ENCODE assay signal across 22 cellular contexts in genomic region chr17:51353296-51353695, GRCh38.
DNase-seq lines count a peak whose midpoint lies in the region; ATAC-seq, FAIRE-seq and TF ChIP-seq lines count a peak whose summit lies in the region.
"Had no signal": no experiment of that assay in that cellular context is flagged by ENCODE, and none has a peak within 500 bp of the region (broad histone marks: within the 10 kb centered on the region; RNA-seq: fewer than 3 reads in every experiment).

No MANE protein-coding gene starts in this region.

- intact Hi-C loops in dendritic cell treated with granulocyte-macrophage colony-stimulating factor and Interleukin-4, amounts not matched to agents 40 ng/mL and 50 ng/mL, for 4 days (cut with micrococcal nuclease): no loop called here

- H3K4me2 ChIP-seq in hepatocyte: no peak overlapping the region
- H3K4me2 ChIP-seq: A549 had no signal

- TF ChIP-seq CTCF in hepatocyte (IDR thresholded peaks at IDR 0.05; ENCODE audit: poor library complexity) (no peak), progenitor cell of endocrine pancreas (IDR thresholded peaks at IDR 0.05; ENCODE audit: unreplicated experiment) (no peak)

- WGBS in hepatocyte (ENCODE audit: low lambda C conversion rate, missing lambda C conversion rate): 66% methylated on average over 4 of the region's 4 CpGs

- no peak for FAIRE-seq in HTR-8/SVneo (lab: Jason Lieb, UNC)
- FAIRE-seq: D721Med, G401.6, GM12891, GM19239, H54 had no signal

- H3K9me3 ChIP-seq in hepatocyte (ENCODE audit: low read depth): no peaks in the 10 kb centered on the region
- H3K9me3 ChIP-seq: BE2C had no signal

- H3K27ac ChIP-seq in hepatocyte: no peak overlapping the region
- H3K27ac ChIP-seq: A549, C4-2B had no signal

- no peaks in the 10 kb centered on the region for H4K20me1 ChIP-seq in hepatocyte (ENCODE audit: insufficient read depth, poor library complexity, severe bottlenecking)

- H3K27me3 ChIP-seq in hepatocyte: no peaks in the 10 kb centered on the region
- H3K27me3 ChIP-seq: BE2C had no signal

- no peak for ATAC-seq in GM21447 (IDR thresholded peaks at IDR 0.05; ENCODE audit: unreplicated experiment)
- ATAC-seq: A549; CD8-positive, alpha-beta T cell; HCT116 had no signal

- peaks cover 33% of the 10 kb centered on the region for H3K4me1 Mint-ChIP-seq in dendritic cell treated with granulocyte-macrophage colony-stimulating factor and Interleukin-4, amounts not matched to agents 40 ng/mL and 50 ng/mL, for 4 days (ENCODE audit: low read depth)
- no peaks in the 10 kb centered on the region for H3K4me1 Mint-ChIP-seq in progenitor cell of endocrine pancreas (ENCODE audit: low read depth)
- H3K4me1 Mint-ChIP-seq: IgD-negative memory B cell had no signal

- no peak overlapping the region for H2AFZ ChIP-seq in hepatocyte

- no peak overlapping the region for H3K4me3 ChIP-seq in hepatocyte
- H3K4me3 ChIP-seq: A549 had no signal

- H3K27me3 Mint-ChIP-seq in dendritic cell treated with granulocyte-macrophage colony-stimulating factor and Interleukin-4, amounts not matched to agents 40 ng/mL and 50 ng/mL, for 4 days: peaks cover 28% of the 10 kb centered on the region
- H3K27me3 Mint-ChIP-seq in progenitor cell of endocrine pancreas: peaks cover 16% of the 10 kb centered on the region

- DNase-seq in MV-4-11 (lab: John Stamatoyannopoulos, UW) (peak; percentile 25), hepatocyte (ENCODE audit: low spot score) (peak; percentile 33), progenitor cell of endocrine pancreas (ENCODE audit: low spot score, unreplicated experiment) (no peak), HTR-8/SVneo (ENCODE audit: insufficient read length, low spot score) (no peak)
- DNase-seq in activated effector memory CD4-positive, alpha-beta T cell treated with Interleukin-2 at 50 U/mL for 16 hours: no peak
- DNase-seq: BE2C; CD8-positive, alpha-beta T cell; COR-L47; DMS153; DMS79 treated with DMSO at 0.1 percent for 48 hours; EL had no signal

- H3K9me2 ChIP-seq in hepatocyte (replicated peaks; ENCODE audit: insufficient read depth): no peaks in the 10 kb centered on the region

- no peak overlapping the region for H3K4me3 Mint-ChIP-seq in dendritic cell treated with granulocyte-macrophage colony-stimulating factor and Interleukin-4, amounts not matched to agents 40 ng/mL and 50 ng/mL, for 4 days
- H3K4me3 Mint-ChIP-seq in progenitor cell of endocrine pancreas (ENCODE audit: low read depth): no peak overlapping the region
- H3K4me3 Mint-ChIP-seq: CD8-positive, alpha-beta T cell; IgD-negative memory B cell had no signal

- H3K36me3 ChIP-seq in hepatocyte (replicated peaks; ENCODE audit: insufficient read depth, low read depth): no peaks in the 10 kb centered on the region
- H3K36me3 ChIP-seq: BE2C had no signal

- no peaks in the 10 kb centered on the region for H3K4me1 ChIP-seq in hepatocyte (ENCODE audit: insufficient read depth)
- H3K4me1 ChIP-seq: A549 had no signal

- peak overlapping the region; percentile 22 for H3K27ac Mint-ChIP-seq in dendritic cell treated with granulocyte-macrophage colony-stimulating factor and Interleukin-4, amounts not matched to agents 40 ng/mL and 50 ng/mL, for 4 days
- peak overlapping the region; percentile 87 for H3K27ac Mint-ChIP-seq in progenitor cell of endocrine pancreas
- H3K27ac Mint-ChIP-seq: CD8-positive, alpha-beta T cell; IgD-negative memory B cell had no signal

- no peaks in the 10 kb centered on the region for H3K9me3 Mint-ChIP-seq in dendritic cell treated with granulocyte-macrophage colony-stimulating factor and Interleukin-4, amounts not matched to agents 40 ng/mL and 50 ng/mL, for 4 days
- no peaks in the 10 kb centered on the region for H3K9me3 Mint-ChIP-seq in progenitor cell of endocrine pancreas (ENCODE audit: low read depth)
- H3K9me3 Mint-ChIP-seq: CD8-positive, alpha-beta T cell had no signal

- H3K79me2 ChIP-seq in hepatocyte: no peaks in the 10 kb centered on the region

- H3K36me3 Mint-ChIP-seq in dendritic cell treated with granulocyte-macrophage colony-stimulating factor and Interleukin-4, amounts not matched to agents 40 ng/mL and 50 ng/mL, for 4 days (ENCODE audit: low read depth): no peaks in the 10 kb centered on the region
- H3K36me3 Mint-ChIP-seq in progenitor cell of endocrine pancreas (ENCODE audit: insufficient read depth): no peaks in the 10 kb centered on the region
- H3K36me3 Mint-ChIP-seq: CD8-positive, alpha-beta T cell; IgD-negative memory B cell had no signal

Comparison
In these comparisons a context has a peak if more than half of its experiments do, and no peak if none do; other contexts are left out.
1. DNase-seq: peak in MV-4-11 (single experiment) and hepatocyte (single experiment); none in progenitor cell of endocrine pancreas (single experiment), activated effector memory CD4-positive, alpha-beta T cell treated with Interleukin-2 at 50 U/mL for 16 hours (single experiment) and HTR-8/SVneo (single experiment).